Comparison of ENCODE assay signal across 2 cellular contexts in genomic region chr1:21955474-21956281, GRCh38.
TF ChIP-seq lines count a peak whose summit lies in the region.

No MANE protein-coding gene starts in this region.

TF ChIP-seq in SK-N-SH, 30 proteins besides CTCF, POLR2A, EP300 and RAD21:
- TF ChIP-seq, protein P1, sequence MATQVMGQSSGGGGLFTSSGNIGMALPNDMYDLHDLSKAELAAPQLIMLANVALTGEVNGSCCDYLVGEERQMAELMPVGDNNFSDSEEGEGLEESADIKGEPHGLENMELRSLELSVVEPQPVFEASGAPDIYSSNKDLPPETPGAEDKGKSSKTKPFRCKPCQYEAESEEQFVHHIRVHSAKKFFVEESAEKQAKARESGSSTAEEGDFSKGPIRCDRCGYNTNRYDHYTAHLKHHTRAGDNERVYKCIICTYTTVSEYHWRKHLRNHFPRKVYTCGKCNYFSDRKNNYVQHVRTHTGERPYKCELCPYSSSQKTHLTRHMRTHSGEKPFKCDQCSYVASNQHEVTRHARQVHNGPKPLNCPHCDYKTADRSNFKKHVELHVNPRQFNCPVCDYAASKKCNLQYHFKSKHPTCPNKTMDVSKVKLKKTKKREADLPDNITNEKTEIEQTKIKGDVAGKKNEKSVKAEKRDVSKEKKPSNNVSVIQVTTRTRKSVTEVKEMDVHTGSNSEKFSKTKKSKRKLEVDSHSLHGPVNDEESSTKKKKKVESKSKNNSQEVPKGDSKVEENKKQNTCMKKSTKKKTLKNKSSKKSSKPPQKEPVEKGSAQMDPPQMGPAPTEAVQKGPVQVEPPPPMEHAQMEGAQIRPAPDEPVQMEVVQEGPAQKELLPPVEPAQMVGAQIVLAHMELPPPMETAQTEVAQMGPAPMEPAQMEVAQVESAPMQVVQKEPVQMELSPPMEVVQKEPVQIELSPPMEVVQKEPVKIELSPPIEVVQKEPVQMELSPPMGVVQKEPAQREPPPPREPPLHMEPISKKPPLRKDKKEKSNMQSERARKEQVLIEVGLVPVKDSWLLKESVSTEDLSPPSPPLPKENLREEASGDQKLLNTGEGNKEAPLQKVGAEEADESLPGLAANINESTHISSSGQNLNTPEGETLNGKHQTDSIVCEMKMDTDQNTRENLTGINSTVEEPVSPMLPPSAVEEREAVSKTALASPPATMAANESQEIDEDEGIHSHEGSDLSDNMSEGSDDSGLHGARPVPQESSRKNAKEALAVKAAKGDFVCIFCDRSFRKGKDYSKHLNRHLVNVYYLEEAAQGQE (IDR thresholded peaks at IDR 0.05; ENCODE audit: low read depth, low read length) = peak; percentile 42; the same call in 1 of the 2 replicates
- TF ChIP-seq MEF2A (IDR thresholded peaks at IDR 0.05; ENCODE audit: borderline replicate concordance, low read depth) = no peak
- TF ChIP-seq CHD2 (IDR thresholded peaks at IDR 0.05; ENCODE audit: low read length, partially characterized antibody) = no peak
- TF ChIP-seq ELF1 (IDR thresholded peaks at IDR 0.05) = no peak

TF ChIP-seq in SK-N-SH treated with all-trans-retinoic acid at 6 μM for 48 hours, 23 proteins besides CTCF, POLR2A, EP300 and RAD21:
- TF ChIP-seq, protein P2, sequence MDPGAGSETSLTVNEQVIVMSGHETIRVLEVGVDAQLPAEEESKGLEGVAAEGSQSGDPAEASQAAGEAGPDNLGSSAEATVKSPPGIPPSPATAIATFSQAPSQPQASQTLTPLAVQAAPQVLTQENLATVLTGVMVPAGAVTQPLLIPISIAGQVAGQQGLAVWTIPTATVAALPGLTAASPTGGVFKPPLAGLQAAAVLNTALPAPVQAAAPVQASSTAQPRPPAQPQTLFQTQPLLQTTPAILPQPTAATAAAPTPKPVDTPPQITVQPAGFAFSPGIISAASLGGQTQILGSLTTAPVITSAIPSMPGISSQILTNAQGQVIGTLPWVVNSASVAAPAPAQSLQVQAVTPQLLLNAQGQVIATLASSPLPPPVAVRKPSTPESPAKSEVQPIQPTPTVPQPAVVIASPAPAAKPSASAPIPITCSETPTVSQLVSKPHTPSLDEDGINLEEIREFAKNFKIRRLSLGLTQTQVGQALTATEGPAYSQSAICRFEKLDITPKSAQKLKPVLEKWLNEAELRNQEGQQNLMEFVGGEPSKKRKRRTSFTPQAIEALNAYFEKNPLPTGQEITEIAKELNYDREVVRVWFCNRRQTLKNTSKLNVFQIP (CRISPR knock-in tag; IDR thresholded peaks at IDR 0.05; ENCODE audit: borderline replicate concordance, low read depth) = no peak
- TF ChIP-seq ARNTL (CRISPR knock-in tag; IDR thresholded peaks at IDR 0.05; ENCODE audit: borderline replicate concordance, low read depth) (no peak), BACH2 (CRISPR knock-in tag; IDR thresholded peaks at IDR 0.05; ENCODE audit: borderline replicate concordance) (no peak), ZFP3 (CRISPR knock-in tag; IDR thresholded peaks at IDR 0.05) (no peak), ZC3H10 (CRISPR knock-in tag; IDR thresholded peaks at IDR 0.05) (no peak), ZNF565 (CRISPR knock-in tag; conservative IDR thresholded peaks at IDR 0.05; ENCODE audit: low read depth) (no peak), ZNF8 (CRISPR knock-in tag; IDR thresholded peaks at IDR 0.05) (no peak), OSR1 (CRISPR knock-in tag; IDR thresholded peaks at IDR 0.05) (no peak), ZFP30 (CRISPR knock-in tag; IDR thresholded peaks at IDR 0.05) (no peak), CSDC2 (CRISPR knock-in tag; IDR thresholded peaks at IDR 0.05) (no peak), ZNF70 (CRISPR knock-in tag; IDR thresholded peaks at IDR 0.05) (no peak), CSRNP3 (CRISPR knock-in tag; IDR thresholded peaks at IDR 0.05) (no peak), ISL1 (CRISPR knock-in tag; IDR thresholded peaks at IDR 0.05) (no peak), GLIS3 (CRISPR knock-in tag; IDR thresholded peaks at IDR 0.05) (no peak), RARB (CRISPR knock-in tag; IDR thresholded peaks at IDR 0.05) (no peak), TOX (CRISPR knock-in tag; IDR thresholded peaks at IDR 0.05; ENCODE audit: borderline replicate concordance) (no peak), PATZ1 (CRISPR knock-in tag; IDR thresholded peaks at IDR 0.05; ENCODE audit: borderline replicate concordance) (no peak)
- TF ChIP-seq, protein P3, sequence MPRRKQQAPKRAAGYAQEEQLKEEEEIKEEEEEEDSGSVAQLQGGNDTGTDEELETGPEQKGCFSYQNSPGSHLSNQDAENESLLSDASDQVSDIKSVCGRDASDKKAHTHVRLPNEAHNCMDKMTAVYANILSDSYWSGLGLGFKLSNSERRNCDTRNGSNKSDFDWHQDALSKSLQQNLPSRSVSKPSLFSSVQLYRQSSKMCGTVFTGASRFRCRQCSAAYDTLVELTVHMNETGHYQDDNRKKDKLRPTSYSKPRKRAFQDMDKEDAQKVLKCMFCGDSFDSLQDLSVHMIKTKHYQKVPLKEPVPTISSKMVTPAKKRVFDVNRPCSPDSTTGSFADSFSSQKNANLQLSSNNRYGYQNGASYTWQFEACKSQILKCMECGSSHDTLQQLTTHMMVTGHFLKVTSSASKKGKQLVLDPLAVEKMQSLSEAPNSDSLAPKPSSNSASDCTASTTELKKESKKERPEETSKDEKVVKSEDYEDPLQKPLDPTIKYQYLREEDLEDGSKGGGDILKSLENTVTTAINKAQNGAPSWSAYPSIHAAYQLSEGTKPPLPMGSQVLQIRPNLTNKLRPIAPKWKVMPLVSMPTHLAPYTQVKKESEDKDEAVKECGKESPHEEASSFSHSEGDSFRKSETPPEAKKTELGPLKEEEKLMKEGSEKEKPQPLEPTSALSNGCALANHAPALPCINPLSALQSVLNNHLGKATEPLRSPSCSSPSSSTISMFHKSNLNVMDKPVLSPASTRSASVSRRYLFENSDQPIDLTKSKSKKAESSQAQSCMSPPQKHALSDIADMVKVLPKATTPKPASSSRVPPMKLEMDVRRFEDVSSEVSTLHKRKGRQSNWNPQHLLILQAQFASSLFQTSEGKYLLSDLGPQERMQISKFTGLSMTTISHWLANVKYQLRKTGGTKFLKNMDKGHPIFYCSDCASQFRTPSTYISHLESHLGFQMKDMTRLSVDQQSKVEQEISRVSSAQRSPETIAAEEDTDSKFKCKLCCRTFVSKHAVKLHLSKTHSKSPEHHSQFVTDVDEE (CRISPR knock-in tag; IDR thresholded peaks at IDR 0.05) = no peak
